22 cellular contexts compared by ENCODE assay signal in genomic region chr2:147096671-147097070, GRCh38.
"Had no signal": no experiment of that assay in that cellular context is flagged by ENCODE, and none has a peak within 500 bp of the region (broad histone marks: within the 10 kb centered on the region; RNA-seq: fewer than 3 reads in every experiment).

No MANE protein-coding gene starts in this region.

- H3K4me3 ChIP-seq: coronary artery, left lung, lung, spleen, testis, uterus had no signal

- H3K36me3 Mint-ChIP-seq: activated naive CD4-positive, alpha-beta T cell treated with anti-CD3 and anti-CD28 coated beads, Interleukin-2, amount 10 ng/mL, durations not matched to agents 7 days and 5 days; stimulated activated memory B cell treated with anti-CD40 and anti-IgM and Interleukin-4, amounts not matched to agents 10 μg/mL and 1 μg/mL and 100 μg/mL, for 72 hours had no signal

- DNase-seq: activated CD4-positive, alpha-beta T cell treated with anti-CD3 and anti-CD28 coated beads, Interleukin-2, amount 10 ng/mL, durations not matched to agents 24 days and 14 days; activated CD4-positive, CD25-positive, alpha-beta regulatory T cell; activated CD8-positive, alpha-beta T cell treated with anti-CD3 and anti-CD28 coated beads, Interleukin-2, amount 10 ng/mL, durations not matched to agents 7 days and 5 days; activated effector memory CD4-positive, alpha-beta T cell treated with Interleukin-2 at 50 U/mL for 16 hours; activated naive CD4-positive, alpha-beta T cell treated with anti-CD3 and anti-CD28 coated beads, Interleukin-2, amount 10 ng/mL, durations not matched to agents 7 days and 5 days; activated T-cell treated with anti-CD3 and anti-CD28 coated beads, Interleukin-2, amount 50 U/mL, for 1 hour; endodermal cell; foreskin melanocyte; kidney glomerular epithelial cell; left lung; naive thymus-derived CD4-positive, alpha-beta T cell; occipital lobe; posterior cingulate gyrus; spleen; T-helper 17 cell; testis; trophoblast cell; uterus had no signal

- H3K9me3 Mint-ChIP-seq: activated CD4-positive, alpha-beta T cell treated with anti-CD3 and anti-CD28 coated beads, Interleukin-2, amount 10 ng/mL, durations not matched to agents 24 days and 14 days; activated naive CD4-positive, alpha-beta T cell treated with anti-CD3 and anti-CD28 coated beads, Interleukin-2, amount 10 ng/mL, durations not matched to agents 7 days and 5 days; endodermal cell; stimulated activated memory B cell treated with anti-CD40 and anti-IgM and Interleukin-4, amounts not matched to agents 10 μg/mL and 1 μg/mL and 100 μg/mL, for 72 hours had no signal

- ATAC-seq: activated CD8-positive, alpha-beta T cell treated with anti-CD3 and anti-CD28 coated beads, Interleukin-2, amount 10 ng/mL, durations not matched to agents 7 days and 5 days; left lung; naive thymus-derived CD4-positive, alpha-beta T cell; stimulated activated memory B cell treated with anti-CD40 and anti-IgM and Interleukin-4, amounts not matched to agents 10 μg/mL and 1 μg/mL and 100 μg/mL, for 72 hours; T-helper 17 cell had no signal

- H3K4me1 Mint-ChIP-seq: activated CD4-positive, alpha-beta T cell treated with anti-CD3 and anti-CD28 coated beads, Interleukin-2, amount 10 ng/mL, durations not matched to agents 24 days and 14 days; activated naive CD4-positive, alpha-beta T cell treated with anti-CD3 and anti-CD28 coated beads, Interleukin-2, amount 10 ng/mL, durations not matched to agents 7 days and 5 days; naive thymus-derived CD4-positive, alpha-beta T cell; stimulated activated memory B cell treated with anti-CD40 and anti-IgM and Interleukin-4, amounts not matched to agents 10 μg/mL and 1 μg/mL and 100 μg/mL, for 72 hours; T-helper 17 cell had no signal

- H3K4me3 Mint-ChIP-seq: activated CD4-positive, alpha-beta T cell treated with anti-CD3 and anti-CD28 coated beads, Interleukin-2, amount 10 ng/mL, durations not matched to agents 24 days and 14 days; activated CD8-positive, alpha-beta T cell treated with anti-CD3 and anti-CD28 coated beads, Interleukin-2, amount 10 ng/mL, durations not matched to agents 7 days and 5 days; activated naive CD4-positive, alpha-beta T cell treated with anti-CD3 and anti-CD28 coated beads, Interleukin-2, amount 10 ng/mL, durations not matched to agents 7 days and 5 days; endodermal cell; naive thymus-derived CD4-positive, alpha-beta T cell; neural crest cell; stimulated activated memory B cell treated with anti-CD40 and anti-IgM and Interleukin-4, amounts not matched to agents 10 μg/mL and 1 μg/mL and 100 μg/mL, for 72 hours; T-helper 17 cell had no signal

- H3K27me3 Mint-ChIP-seq: activated CD4-positive, alpha-beta T cell treated with anti-CD3 and anti-CD28 coated beads, Interleukin-2, amount 10 ng/mL, durations not matched to agents 24 days and 14 days; activated naive CD4-positive, alpha-beta T cell treated with anti-CD3 and anti-CD28 coated beads, Interleukin-2, amount 10 ng/mL, durations not matched to agents 7 days and 5 days; stimulated activated memory B cell treated with anti-CD40 and anti-IgM and Interleukin-4, amounts not matched to agents 10 μg/mL and 1 μg/mL and 100 μg/mL, for 72 hours; T-helper 17 cell had no signal

- H3K27ac Mint-ChIP-seq: activated CD8-positive, alpha-beta T cell treated with anti-CD3 and anti-CD28 coated beads, Interleukin-2, amount 10 ng/mL, durations not matched to agents 7 days and 5 days; activated naive CD4-positive, alpha-beta T cell treated with anti-CD3 and anti-CD28 coated beads, Interleukin-2, amount 10 ng/mL, durations not matched to agents 7 days and 5 days; endodermal cell; naive thymus-derived CD4-positive, alpha-beta T cell; stimulated activated memory B cell treated with anti-CD40 and anti-IgM and Interleukin-4, amounts not matched to agents 10 μg/mL and 1 μg/mL and 100 μg/mL, for 72 hours; T-helper 17 cell had no signal
